Comparison of ENCODE assay signal across 8 cellular contexts in the genomic region with DNA sequence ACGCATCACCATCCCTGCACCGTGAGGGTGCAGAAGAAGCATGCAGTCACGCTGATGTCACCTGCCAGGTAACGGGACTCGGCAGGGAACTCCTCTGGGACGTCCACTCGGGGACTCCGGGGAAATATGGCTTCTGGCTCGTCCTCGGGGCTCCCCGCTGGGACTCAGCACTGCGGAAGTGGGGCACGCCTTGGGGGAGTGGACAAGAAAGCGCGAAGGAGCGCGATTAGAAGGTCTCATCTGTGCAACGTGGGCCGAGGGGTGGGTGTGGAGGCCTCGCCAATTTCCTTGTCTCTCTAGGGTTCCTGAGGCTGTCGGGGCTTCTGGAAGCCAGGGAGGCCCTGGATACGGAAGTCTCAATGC. TPM values are rescaled to one million over a fixed set of nuclear protein-coding genes. Genes with fewer than 3 reads are reported as not detected.
DNase-seq lines count a peak whose midpoint lies in the region; ATAC-seq and TF ChIP-seq lines count a peak whose summit lies in the region.

No MANE protein-coding gene starts in this region.

- H3K27ac ChIP-seq in suprapubic skin = peak overlapping the region; percentile 90

- peak overlapping the region; percentile 92 to 100 (median 100) for H3K4me3 Mint-ChIP-seq in naive B cell

- TF ChIP-seq EP300 in suprapubic skin (IDR thresholded peaks at IDR 0.05) = no peak

- H3K4me1 Mint-ChIP-seq in naive B cell = peaks cover 44 to 73% (median 49%) of the 10 kb centered on the region in 3 donors

- no peaks in the 10 kb centered on the region for H3K9me3 Mint-ChIP-seq in naive B cell

- DNase-seq in GM13976 (ENCODE audit: low spot score) (peak; percentile 18), NOMO-1 (lab: John Stamatoyannopoulos, UW; ENCODE audit: unreplicated experiment in 2 of 2) (peak; percentile 30 to 43), epithelial cell of esophagus (ENCODE audit: low read depth) (peak; percentile 32), naive B cell (peak; percentile 54), suprapubic skin (ENCODE audit: low spot score in 2 of 2) (peak; percentile 79 to 83), COLO829 (ENCODE audit: low spot score) (no peak)
- DNase-seq in activated CD8-positive, alpha-beta memory T cell treated with anti-CD3 and anti-CD28 coated beads, Interleukin-2, amount 50 U/mL, for 48 hours = peak; percentile 79

- H3K36me3 ChIP-seq in suprapubic skin = no peaks in the 10 kb centered on the region

- H3K4me3 ChIP-seq in epithelial cell of esophagus (ENCODE audit: low read length) (peak overlapping the region; percentile 74), suprapubic skin (peak overlapping the region; percentile 68)

- no peaks in the 10 kb centered on the region for H3K27me3 Mint-ChIP-seq in naive B cell

- TF ChIP-seq CTCF in GM13976 (IDR thresholded peaks at IDR 0.05; ENCODE audit: borderline replicate concordance, control extremely low read depth, extremely low read depth, insufficient read depth, missing control alignments) = no peak
- TF ChIP-seq CTCF in epithelial cell of esophagus (IDR thresholded peaks at IDR 0.05; ENCODE audit: insufficient read depth, low read depth, low read length, missing control alignments) = no peak
- TF ChIP-seq CTCF in suprapubic skin (IDR thresholded peaks at IDR 0.05) = no peak

- no peaks in the 10 kb centered on the region for H3K9me3 ChIP-seq in suprapubic skin

- peaks cover 41% of the 10 kb centered on the region for H3K4me1 ChIP-seq in suprapubic skin

- no peaks in the 10 kb centered on the region for H3K27me3 ChIP-seq in suprapubic skin

- in situ Hi-C loops in GM13976 (cut with MboI; ENCODE audit: low sequenced_read_pairs, unreplicated experiment) = no loop called here

- TF ChIP-seq POLR2A in suprapubic skin (IDR thresholded peaks at IDR 0.05) = no peak

- H3K36me3 Mint-ChIP-seq in naive B cell = no peaks in the 10 kb centered on the region

- peak overlapping the region; percentile 56 to 98 (median 90) for H3K27ac Mint-ChIP-seq in naive B cell

- WGBS in suprapubic skin = under 1% methylated on average over 22 of the region's 22 CpGs

- peak in 1 of 2 donors; percentile 7 for ATAC-seq in naive B cell (ENCODE audit: low read depth in 2 of 2)
- ATAC-seq in GM21723 (IDR thresholded peaks at IDR 0.05; ENCODE audit: unreplicated experiment) = no peak

RNA-seq across cellular contexts. Expression of a gene that starts 0.9 kb away (rescaled TPM):
- 10 to 100 TPM in 5 of 6 donors, 1 to 10 TPM in 1; 7.6 to 19.8 (median 14.7) TPM for polyA plus RNA-seq in naive B cell (ENCODE audit: low read depth in 6 of 6)
- 10 to 100 TPM in 1 of 4 donors, 1 to 10 TPM in 3; 5.2 to 16.2 (median 9.4) TPM for total RNA-seq in suprapubic skin

RNA-seq across cellular contexts. Expression of a gene that starts 1.4 kb away (rescaled TPM):
- polyA plus RNA-seq in naive B cell (ENCODE audit: low read depth in 6 of 6) = 10 to 100 TPM; 38.6 to 71.2 (median 53.4) TPM
- 10 to 100 TPM; 60.5 to 97.9 (median 84.4) TPM for total RNA-seq in suprapubic skin
